Comparison of ENCODE assay signal across 7 cellular contexts in genomic region chr7:151038951-151039849, GRCh38. TPM values are rescaled to one million over a fixed set of nuclear protein-coding genes. Genes with fewer than 3 reads are reported as not detected.
DNase-seq lines count a peak whose midpoint lies in the region; TF ChIP-seq lines count a peak whose summit lies in the region.
"Had no signal": no experiment of that assay in that cellular context is flagged by ENCODE, and none has a peak within 500 bp of the region (broad histone marks: within the 10 kb centered on the region; RNA-seq: fewer than 3 reads in every experiment).

No MANE protein-coding gene starts in this region.

- no peak for TF ChIP-seq CTCF in glutamatergic neuron (IDR thresholded peaks at IDR 0.05; ENCODE audit: partially characterized antibody, unreplicated experiment)

- DNase-seq in NCI-H345 (lab: John Stamatoyannopoulos, UW) (peak; percentile 26), NCI-H345 treated with DMSO at 0.1 percent for 48 hours (lab: John Stamatoyannopoulos, UW; ENCODE audit: unreplicated experiment) (no peak), glutamatergic neuron (no peak), NCI-H187 treated with DMSO at 0.1 percent for 48 hours (lab: John Stamatoyannopoulos, UW) (no peak)
- DNase-seq in activated CD4-positive, alpha-beta T cell treated with anti-CD3 and anti-CD28 coated beads for 48 hours = peak; percentile 88
- peak; percentile 52 to 63 (median 60) for DNase-seq in stimulated activated CD4-positive, alpha-beta T cell treated with anti-CD3 and anti-CD28 coated beads, TNF-alpha, amount 100 ng/mL, for 4 hours (ENCODE audit: low read depth in 3 of 3)

- H3K4me3 Mint-ChIP-seq in glutamatergic neuron (ENCODE audit: unreplicated experiment) = peak overlapping the region; percentile 56
- H3K4me3 Mint-ChIP-seq: B cell had no signal

- H3K27ac Mint-ChIP-seq in glutamatergic neuron (ENCODE audit: unreplicated experiment) = peak overlapping the region; percentile 79
- H3K27ac Mint-ChIP-seq: B cell had no signal

- no peaks in the 10 kb centered on the region for H3K36me3 Mint-ChIP-seq in glutamatergic neuron (ENCODE audit: unreplicated experiment)

- H3K9me3 Mint-ChIP-seq in glutamatergic neuron (ENCODE audit: unreplicated experiment) = peaks cover 3% of the 10 kb centered on the region

- H3K27me3 Mint-ChIP-seq in glutamatergic neuron (ENCODE audit: unreplicated experiment) = peaks cover 7% of the 10 kb centered on the region
- H3K27me3 Mint-ChIP-seq: B cell had no signal

- peaks cover 21% of the 10 kb centered on the region for H3K4me1 Mint-ChIP-seq in glutamatergic neuron (ENCODE audit: low read depth, unreplicated experiment)
- H3K4me1 Mint-ChIP-seq: B cell had no signal

RNA-seq across cellular contexts. Expression of gene ASIC3, which starts 9.1 kb away (rescaled TPM):
- total RNA-seq in glutamatergic neuron (ENCODE audit: unreplicated experiment) = 10.8 TPM

RNA-seq across cellular contexts. Expression of gene ABCB8, which starts 10.9 kb away (rescaled TPM):
- 57.1 TPM for total RNA-seq in glutamatergic neuron (ENCODE audit: unreplicated experiment)

RNA-seq across cellular contexts. Expression of gene ATG9B, which starts 14.9 kb away (rescaled TPM):
- 9.4 TPM for total RNA-seq in glutamatergic neuron (ENCODE audit: unreplicated experiment)

RNA-seq across cellular contexts. Expression of gene CDK5, which starts 18.5 kb away (rescaled TPM):
- total RNA-seq in glutamatergic neuron (ENCODE audit: unreplicated experiment) = 52.9 TPM

RNA-seq across cellular contexts. Expression of gene SLC4A2, which starts 20.2 kb away (rescaled TPM):
- 99.4 TPM for total RNA-seq in glutamatergic neuron (ENCODE audit: unreplicated experiment)

Comparison
In these comparisons a context has a peak if more than half of its experiments do, and no peak if none do; other contexts are left out.
1. DNase-seq: peak in NCI-H345 (single experiment), activated CD4-positive, alpha-beta T cell treated with anti-CD3 and anti-CD28 coated beads for 48 hours (single experiment) and stimulated activated CD4-positive, alpha-beta T cell treated with anti-CD3 and anti-CD28 coated beads, TNF-alpha, amount 100 ng/mL, for 4 hours (3 of 3); none in NCI-H345 treated with DMSO at 0.1 percent for 48 hours (single experiment), glutamatergic neuron (single experiment) and NCI-H187 treated with DMSO at 0.1 percent for 48 hours (single experiment).